ENCODE assay signal across 31 cellular contexts in the genomic region with DNA sequence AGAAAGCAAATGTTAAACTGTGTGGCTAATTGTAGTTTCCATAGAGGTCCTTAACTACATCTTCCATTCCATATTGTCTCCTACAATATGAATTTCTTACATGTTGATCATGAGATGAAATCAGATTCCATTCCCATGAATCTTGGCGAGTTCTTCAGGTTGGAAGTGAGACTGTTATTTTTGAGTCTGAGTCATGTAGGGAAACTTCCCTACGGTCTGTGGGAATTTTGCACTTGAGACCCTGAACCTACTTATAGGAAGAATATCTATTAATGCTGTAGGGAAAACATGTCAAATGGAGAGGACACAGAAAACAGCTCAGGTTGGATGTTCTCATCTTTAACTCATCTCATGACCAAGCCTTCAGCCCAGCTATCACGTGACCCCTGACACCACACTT.
"Had no signal": no experiment of that assay in that cellular context is flagged by ENCODE, and none has a peak within 500 bp of the region (broad histone marks: within the 10 kb centered on the region; RNA-seq: fewer than 3 reads in every experiment).

No MANE protein-coding gene starts in this region.

- H3K36me3 Mint-ChIP-seq: activated CD8-positive, alpha-beta memory T cell treated with anti-CD3 and anti-CD28 coated beads, Interleukin-2, amount 10 ng/mL, durations not matched to agents 7 days and 5 days; activated naive CD8-positive, alpha-beta T cell treated with anti-CD3 and anti-CD28 coated beads, Interleukin-2, amount 10 ng/mL, durations not matched to agents 7 days and 5 days; mesothelial cell of epicardium; naive B cell; T-cell; type B pancreatic cell had no signal

- H3K4me1 Mint-ChIP-seq: activated B cell treated with CpG ODN at 0.5 μM for 24 hours; activated CD4-positive, alpha-beta T cell treated with anti-CD3 and anti-CD28 coated beads for 36 hours; activated CD8-positive, alpha-beta memory T cell treated with anti-CD3 and anti-CD28 coated beads, Interleukin-2, amount 10 ng/mL, durations not matched to agents 7 days and 5 days; activated naive CD8-positive, alpha-beta T cell treated with anti-CD3 and anti-CD28 coated beads, Interleukin-2, amount 10 ng/mL, durations not matched to agents 7 days and 5 days; central memory CD8-positive, alpha-beta T cell; endodermal cell; mesothelial cell of epicardium; naive B cell; T-cell had no signal

- H3K9me3 ChIP-seq: esophagus squamous epithelium, gastroesophageal sphincter, ovary had no signal

- H3K27me3 ChIP-seq: esophagus squamous epithelium, gastroesophageal sphincter, ovary had no signal

- H3K4me1 ChIP-seq: esophagus squamous epithelium, gastroesophageal sphincter had no signal

- H3K27ac ChIP-seq: epithelial cell of prostate, esophagus squamous epithelium, gastroesophageal sphincter, ovary, skin epidermis had no signal

- H3K36me3 ChIP-seq: esophagus squamous epithelium, gastroesophageal sphincter, ovary had no signal

- ATAC-seq: activated CD4-positive, alpha-beta T cell treated with anti-CD3 and anti-CD28 coated beads for 36 hours; activated CD8-positive, alpha-beta memory T cell treated with anti-CD3 and anti-CD28 coated beads, Interleukin-2, amount 10 ng/mL, durations not matched to agents 7 days and 5 days; activated CD8-positive, alpha-beta T cell treated with anti-CD3 and anti-CD28 coated beads, Interleukin-2, amount 10 ng/mL, durations not matched to agents 7 days and 5 days; activated T-cell treated with anti-CD3 and anti-CD28 coated beads, Interleukin-2, amount 50 U/mL, for 72 hours; gastroesophageal sphincter; left colon; sciatic nerve; stimulated activated naive CD8-positive, alpha-beta T cell treated with anti-CD3 and anti-CD28 coated beads, Interleukin-15, Interleukin-2, amounts not matched to agents 100 U/mL and 50 U/mL, for 24 hours; T-cell had no signal

- H3K4me3 ChIP-seq: esophagus squamous epithelium, gastroesophageal sphincter, ovary, skin epidermis had no signal

- H3K4me3 Mint-ChIP-seq: activated B cell treated with CpG ODN at 0.5 μM for 24 hours; activated CD4-positive, alpha-beta T cell treated with anti-CD3 and anti-CD28 coated beads for 36 hours; activated CD8-positive, alpha-beta memory T cell treated with anti-CD3 and anti-CD28 coated beads, Interleukin-2, amount 10 ng/mL, durations not matched to agents 7 days and 5 days; activated CD8-positive, alpha-beta T cell treated with anti-CD3 and anti-CD28 coated beads, Interleukin-2, amount 10 ng/mL, durations not matched to agents 7 days and 5 days; activated naive CD4-positive, alpha-beta T cell treated with anti-CD3 and anti-CD28 coated beads for 36 hours; activated naive CD8-positive, alpha-beta T cell treated with anti-CD3 and anti-CD28 coated beads, Interleukin-2, amount 10 ng/mL, durations not matched to agents 7 days and 5 days; activated T-cell treated with anti-CD3 and anti-CD28 coated beads, Interleukin-2, amount 50 U/mL, for 72 hours; central memory CD8-positive, alpha-beta T cell; dendritic cell treated with granulocyte-macrophage colony-stimulating factor and Interleukin-4, amounts not matched to agents 40 ng/mL and 50 ng/mL, for 4 days; endodermal cell; mesothelial cell of epicardium; naive B cell; T-cell; type B pancreatic cell had no signal

- DNase-seq: activated B cell treated with CpG ODN at 0.5 μM for 24 hours; activated CD4-positive, alpha-beta T cell treated with anti-CD3 and anti-CD28 coated beads for 36 hours; activated CD8-positive, alpha-beta memory T cell treated with anti-CD3 and anti-CD28 coated beads, Interleukin-2, amount 10 ng/mL, durations not matched to agents 7 days and 5 days; activated CD8-positive, alpha-beta T cell treated with anti-CD3 and anti-CD28 coated beads, Interleukin-2, amount 10 ng/mL, durations not matched to agents 7 days and 5 days; activated effector memory CD4-positive, alpha-beta T cell treated with anti-CD3 and anti-CD28 coated beads, Interleukin-2, amount 50 U/mL, for 16 hours; activated naive CD4-positive, alpha-beta T cell treated with anti-CD3 and anti-CD28 coated beads for 36 hours; activated naive CD8-positive, alpha-beta T cell treated with anti-CD3 and anti-CD28 coated beads, Interleukin-2, amount 10 ng/mL, durations not matched to agents 7 days and 5 days; activated T-cell treated with anti-CD3 and anti-CD28 coated beads for 4 hours; activated T-cell treated with anti-CD3 and anti-CD28 coated beads, Interleukin-2, amount 50 U/mL, for 72 hours; endodermal cell; esophagus squamous epithelium; head of caudate nucleus; hippocampal formation; left colon; mammary epithelial cell; naive B cell; ovary; retina; stimulated activated CD4-positive, alpha-beta T cell treated with anti-CD3 and anti-CD28 coated beads, Interleukin-12 subunit alpha, Interleukin-12 subunit beta, amount 100 ng/mL, for 4 hours; stimulated activated CD4-positive, alpha-beta T cell treated with anti-CD3 and anti-CD28 coated beads, Interleukin-4, amount 100 ng/mL, for 1 hour; stimulated activated naive CD8-positive, alpha-beta T cell treated with anti-CD3 and anti-CD28 coated beads, Interleukin-15, Interleukin-2, amounts not matched to agents 100 U/mL and 50 U/mL, for 24 hours; T-cell had no signal

- H3K27me3 Mint-ChIP-seq: activated B cell treated with CpG ODN at 0.5 μM for 24 hours; activated CD4-positive, alpha-beta T cell treated with anti-CD3 and anti-CD28 coated beads for 36 hours; activated CD8-positive, alpha-beta memory T cell treated with anti-CD3 and anti-CD28 coated beads, Interleukin-2, amount 10 ng/mL, durations not matched to agents 7 days and 5 days; activated naive CD8-positive, alpha-beta T cell treated with anti-CD3 and anti-CD28 coated beads, Interleukin-2, amount 10 ng/mL, durations not matched to agents 7 days and 5 days; central memory CD8-positive, alpha-beta T cell; dendritic cell treated with granulocyte-macrophage colony-stimulating factor and Interleukin-4, amounts not matched to agents 40 ng/mL and 50 ng/mL, for 4 days; naive B cell; progenitor cell of endocrine pancreas; T-cell; type B pancreatic cell had no signal

- H3K9me3 Mint-ChIP-seq: activated B cell treated with CpG ODN at 0.5 μM for 24 hours; activated T-cell treated with anti-CD3 and anti-CD28 coated beads, Interleukin-2, amount 50 U/mL, for 72 hours; dendritic cell treated with granulocyte-macrophage colony-stimulating factor and Interleukin-4, amounts not matched to agents 40 ng/mL and 50 ng/mL, for 4 days; endodermal cell; mesothelial cell of epicardium; naive B cell; type B pancreatic cell had no signal

- H3K27ac Mint-ChIP-seq: activated B cell treated with CpG ODN at 0.5 μM for 24 hours; activated CD4-positive, alpha-beta T cell treated with anti-CD3 and anti-CD28 coated beads for 36 hours; activated CD8-positive, alpha-beta memory T cell treated with anti-CD3 and anti-CD28 coated beads, Interleukin-2, amount 10 ng/mL, durations not matched to agents 7 days and 5 days; activated CD8-positive, alpha-beta T cell treated with anti-CD3 and anti-CD28 coated beads, Interleukin-2, amount 10 ng/mL, durations not matched to agents 7 days and 5 days; activated naive CD4-positive, alpha-beta T cell treated with anti-CD3 and anti-CD28 coated beads for 36 hours; activated naive CD8-positive, alpha-beta T cell treated with anti-CD3 and anti-CD28 coated beads, Interleukin-2, amount 10 ng/mL, durations not matched to agents 7 days and 5 days; activated T-cell treated with anti-CD3 and anti-CD28 coated beads, Interleukin-2, amount 50 U/mL, for 72 hours; dendritic cell treated with granulocyte-macrophage colony-stimulating factor and Interleukin-4, amounts not matched to agents 40 ng/mL and 50 ng/mL, for 4 days; endodermal cell; mesothelial cell of epicardium; naive B cell; progenitor cell of endocrine pancreas; T-cell; type B pancreatic cell had no signal
